Comparison of ENCODE assay signal across 16 cellular contexts in genomic region chr2:206511283-206511682, GRCh38.
DNase-seq lines count a peak whose midpoint lies in the region; ATAC-seq and TF ChIP-seq lines count a peak whose summit lies in the region.
"Had no signal": no experiment of that assay in that cellular context is flagged by ENCODE, and none has a peak within 500 bp of the region (broad histone marks: within the 10 kb centered on the region; RNA-seq: fewer than 3 reads in every experiment).

No MANE protein-coding gene starts in this region.

- H3K9ac ChIP-seq in BLaER1 treated with 17β-estradiol and CSF1 and Interleukin-3, amounts not matched to agents 10 nM and 100 nM: no peak overlapping the region
- H3K9ac ChIP-seq in trophoblast cell (ENCODE audit: low read length): peak overlapping the region; percentile 5

- H3K9me2 ChIP-seq in GM23338 (ENCODE audit: insufficient read depth): no peaks in the 10 kb centered on the region

- H3K9me3 Mint-ChIP-seq in GM23338: no peaks in the 10 kb centered on the region
- H3K9me3 Mint-ChIP-seq in activated T-helper 17 cell treated with anti-CD3 and anti-CD28 coated beads, Interleukin-2, amount 50 U/mL, for 72 hours: no peaks in the 10 kb centered on the region
- H3K9me3 Mint-ChIP-seq: CD14-positive monocyte; CD8-positive, alpha-beta T cell; IgD-negative memory B cell had no signal

- H3K27ac Mint-ChIP-seq in GM23338: no peak overlapping the region
- H3K27ac Mint-ChIP-seq in activated T-helper 17 cell treated with anti-CD3 and anti-CD28 coated beads, Interleukin-2, amount 50 U/mL, for 72 hours: no peak overlapping the region
- H3K27ac Mint-ChIP-seq: CD14-positive monocyte; CD8-positive, alpha-beta T cell; IgD-negative memory B cell had no signal

- H3F3A ChIP-seq in GM23338 (replicated peaks; ENCODE audit: low read depth): no peaks in the 10 kb centered on the region

- H4K20me1 ChIP-seq in BLaER1 treated with 17β-estradiol and CSF1 and Interleukin-3, amounts not matched to agents 10 nM and 100 nM: no peaks in the 10 kb centered on the region
- H4K20me1 ChIP-seq in GM23338 (replicated peaks; ENCODE audit: insufficient read depth): no peaks in the 10 kb centered on the region

- no peak overlapping the region for H3K18ac ChIP-seq in trophoblast cell (ENCODE audit: low read length)

- H3K36me3 Mint-ChIP-seq in GM23338 (ENCODE audit: low read depth): no peaks in the 10 kb centered on the region
- no peaks in the 10 kb centered on the region for H3K36me3 Mint-ChIP-seq in activated T-helper 17 cell treated with anti-CD3 and anti-CD28 coated beads, Interleukin-2, amount 50 U/mL, for 72 hours (ENCODE audit: low read depth)
- H3K36me3 Mint-ChIP-seq: CD14-positive monocyte; CD8-positive, alpha-beta T cell; IgD-negative memory B cell had no signal

- peak overlapping the region in 8 of 11 experiments; percentile 23 to 67 (median 56); a peak in 15 of 22 replicates for H3K4me2 ChIP-seq in BLaER1 treated with 17β-estradiol and CSF1 and Interleukin-3, amounts not matched to agents 10 nM and 100 nM
- H3K4me2 ChIP-seq in GM23338 (no peak overlapping the region), trophoblast cell (ENCODE audit: low read length) (no peak overlapping the region)

- H3K79me2 ChIP-seq in GM23338 (replicated peaks; ENCODE audit: insufficient read depth): no peaks in the 10 kb centered on the region
- H3K79me2 ChIP-seq in trophoblast cell (ENCODE audit: control insufficient read depth, insufficient read depth, low read length, poor library complexity): no peaks in the 10 kb centered on the region

- H4K91ac ChIP-seq in trophoblast cell (ENCODE audit: low read depth, low read length): no peak overlapping the region

- DNase-seq in GM23338 (ENCODE audit: low spot score): no peak
- no peak for DNase-seq in trophoblast cell
- no peak for DNase-seq in SK-N-DZ (ENCODE audit: low spot score)
- DNase-seq: ACHN; CD8-positive, alpha-beta T cell; COR-L47; DMS153; DND-41; H7; KG1 had no signal

- H3K23ac ChIP-seq in trophoblast cell (ENCODE audit: low read length): peak overlapping the region; percentile 96

- H3K27me3 ChIP-seq in BLaER1 treated with 17β-estradiol and CSF1 and Interleukin-3, amounts not matched to agents 10 nM and 100 nM: no peaks in the 10 kb centered on the region
- H3K27me3 ChIP-seq in GM23338 (ENCODE audit: insufficient read depth): no peaks in the 10 kb centered on the region
- no peaks in the 10 kb centered on the region for H3K27me3 ChIP-seq in trophoblast cell (ENCODE audit: insufficient read depth, low read length)

- no peak overlapping the region for H2AK5ac ChIP-seq in trophoblast cell (ENCODE audit: low read length)

- no peak overlapping the region for H4K12ac ChIP-seq in trophoblast cell (ENCODE audit: low read depth, low read length)

- peak; percentile 84 for ATAC-seq in GM23338
- peak; percentile 21 for ATAC-seq in activated T-helper 17 cell treated with anti-CD3 and anti-CD28 coated beads, Interleukin-2, amount 50 U/mL, for 72 hours (replicated peaks)
- ATAC-seq in GM21619 (IDR thresholded peaks at IDR 0.05; ENCODE audit: unreplicated experiment): no peak
- no peak for ATAC-seq in GM19395 (IDR thresholded peaks at IDR 0.05; ENCODE audit: unreplicated experiment)
- ATAC-seq: CD8-positive, alpha-beta T cell had no signal

- no peak overlapping the region for H2BK120ac ChIP-seq in trophoblast cell (ENCODE audit: insufficient read depth, low read length, poor library complexity)

- no peak overlapping the region for H2BK12ac ChIP-seq in trophoblast cell (ENCODE audit: low read length)

- H2AFZ ChIP-seq in GM23338 (no peak overlapping the region), trophoblast cell (ENCODE audit: insufficient read depth, low read length, poor library complexity) (no peak overlapping the region)

- no peak overlapping the region for H3K4me3 Mint-ChIP-seq in GM23338
- no peak overlapping the region for H3K4me3 Mint-ChIP-seq in activated T-helper 17 cell treated with anti-CD3 and anti-CD28 coated beads, Interleukin-2, amount 50 U/mL, for 72 hours
- H3K4me3 Mint-ChIP-seq: CD14-positive monocyte; CD8-positive, alpha-beta T cell; IgD-negative memory B cell had no signal

- H3K9me3 ChIP-seq in BLaER1 treated with 17β-estradiol and CSF1 and Interleukin-3, amounts not matched to agents 10 nM and 100 nM (replicated peaks in 1 of 11): peaks cover 0 to 7% (median 0%) of the 10 kb centered on the region in 11 experiments; a peak in 2 of 22 replicates
- H3K9me3 ChIP-seq in trophoblast cell (ENCODE audit: insufficient read depth, low read depth, low read length): no peaks in the 10 kb centered on the region

- H3K4ac ChIP-seq in trophoblast cell (ENCODE audit: low read depth, low read length): no peak overlapping the region

- no peak overlapping the region for H2BK5ac ChIP-seq in trophoblast cell (ENCODE audit: low read depth, low read length, poor library complexity)

- H4K8ac ChIP-seq in trophoblast cell (ENCODE audit: low read depth, low read length): no peak overlapping the region

- no peak for TF ChIP-seq CTCF in GM23338 (conservative IDR thresholded peaks at IDR 0.05; ENCODE audit: low read depth in 2 of 2)

- no peaks in the 10 kb centered on the region for H3K27me3 Mint-ChIP-seq in GM23338 (ENCODE audit: insufficient read depth, low read depth, poor library complexity)
- H3K27me3 Mint-ChIP-seq in activated T-helper 17 cell treated with anti-CD3 and anti-CD28 coated beads, Interleukin-2, amount 50 U/mL, for 72 hours: peaks cover 3% of the 10 kb centered on the region

- no peak overlapping the region for H3K14ac ChIP-seq in trophoblast cell (ENCODE audit: low read length)

- H3K79me1 ChIP-seq in trophoblast cell (ENCODE audit: low read length): no peaks in the 10 kb centered on the region

- no CpG with 5 or more reads among the region's 2 CpGs for WGBS in trophoblast cell (ENCODE audit: extremely low coverage, insufficient coverage, insufficient read length)

- H3K4me1 ChIP-seq in BLaER1 treated with 17β-estradiol and CSF1 and Interleukin-3, amounts not matched to agents 10 nM and 100 nM: peaks cover 0 to 24% (median 16%) of the 10 kb centered on the region in 10 experiments; a peak in 16 of 20 replicates
- H3K4me1 ChIP-seq in GM23338 (ENCODE audit: insufficient read depth) (0 out of 2 replicates have a peak, but pooled peaks cover 12% of the 10 kb centered on the region), trophoblast cell (ENCODE audit: control insufficient read depth in 1 of 2, insufficient read depth in 2 of 2, low read length in 2 of 2) (no peaks in the 10 kb centered on the region)

- no peak overlapping the region for H3K4me3 ChIP-seq in BLaER1 treated with 17β-estradiol and CSF1 and Interleukin-3, amounts not matched to agents 10 nM and 100 nM
- H3K4me3 ChIP-seq in GM23338 (no peak overlapping the region), trophoblast cell (ENCODE audit: low read depth, low read length) (no peak overlapping the region)

- no peaks in the 10 kb centered on the region for H3K36me3 ChIP-seq in BLaER1 treated with 17β-estradiol and CSF1 and Interleukin-3, amounts not matched to agents 10 nM and 100 nM
- H3K36me3 ChIP-seq in GM23338 (ENCODE audit: insufficient read depth) (no peaks in the 10 kb centered on the region), trophoblast cell (ENCODE audit: control insufficient read depth in 1 of 2, insufficient read depth in 2 of 2, low read length in 2 of 2) (no peaks in the 10 kb centered on the region)

- peaks cover 15% of the 10 kb centered on the region for H3K4me1 Mint-ChIP-seq in GM23338
- peaks cover 12% of the 10 kb centered on the region for H3K4me1 Mint-ChIP-seq in activated T-helper 17 cell treated with anti-CD3 and anti-CD28 coated beads, Interleukin-2, amount 50 U/mL, for 72 hours
- H3K4me1 Mint-ChIP-seq: CD14-positive monocyte, IgD-negative memory B cell had no signal

- H3K27ac ChIP-seq in BLaER1 treated with 17β-estradiol and CSF1 and Interleukin-3, amounts not matched to agents 10 nM and 100 nM: no peak overlapping the region
- H3K27ac ChIP-seq in GM23338 (ENCODE audit: low read depth) (no peak overlapping the region), trophoblast cell (ENCODE audit: low read depth, low read length) (no peak overlapping the region)

TF ChIP-seq in GM23338, 12 proteins besides CTCF, POLR2A, EP300 and RAD21:
- TF ChIP-seq EZH2phosphoT487 (IDR thresholded peaks at IDR 0.05; ENCODE audit: unreplicated experiment) (no peak), POLR2AphosphoS5 (IDR thresholded peaks at IDR 0.05; ENCODE audit: low read depth) (no peak), ZNF114 (CRISPR knock-in tag; IDR thresholded peaks at IDR 0.05) (no peak)
TF ChIP-seq in GM23338: peak in this region for 0.

Comparison
In these comparisons a context has a peak if more than half of its experiments do, and no peak if none do; other contexts are left out.
1. H3K4me2 ChIP-seq: peak in BLaER1 treated with 17β-estradiol and CSF1 and Interleukin-3, amounts not matched to agents 10 nM and 100 nM (8 of 11); none in GM23338 (single experiment) and trophoblast cell (single experiment).
2. ATAC-seq: peak in GM23338 (single experiment) and activated T-helper 17 cell treated with anti-CD3 and anti-CD28 coated beads, Interleukin-2, amount 50 U/mL, for 72 hours (single experiment); none in GM21619 (single experiment) and GM19395 (single experiment).